16 cellular contexts compared by ENCODE assay signal in the genomic region with DNA sequence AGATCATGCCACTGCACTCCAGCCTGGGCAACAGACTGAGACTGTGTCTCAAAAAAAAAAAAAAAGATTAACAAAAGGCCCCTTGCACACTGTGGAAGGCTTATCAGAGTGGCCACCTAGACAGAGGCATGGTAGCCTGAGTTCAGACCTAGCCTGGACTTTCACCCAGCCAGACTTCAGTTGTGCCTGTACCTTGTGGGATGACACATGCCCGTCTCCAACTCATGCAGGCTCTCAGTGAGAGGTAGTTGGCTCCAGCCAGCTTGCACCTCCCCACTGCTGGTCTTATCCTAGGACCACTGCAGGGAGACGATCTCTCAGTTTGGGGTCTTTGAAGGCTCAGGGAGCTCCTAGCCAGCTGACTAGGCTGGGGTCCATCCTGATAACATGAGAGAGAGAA. TPM values are rescaled to one million over a fixed set of nuclear protein-coding genes. Genes with fewer than 3 reads are reported as not detected.
DNase-seq lines count a peak whose midpoint lies in the region; ATAC-seq, FAIRE-seq and TF ChIP-seq lines count a peak whose summit lies in the region.
"Had no signal": no experiment of that assay in that cellular context is flagged by ENCODE, and none has a peak within 500 bp of the region (broad histone marks: within the 10 kb centered on the region; RNA-seq: fewer than 3 reads in every experiment).

No MANE protein-coding gene starts in this region.

- H3K79me2 ChIP-seq in H9 (ENCODE audit: insufficient read depth, low read length) (peaks cover 57% of the 10 kb centered on the region; the same call in 1 of the 2 replicates), GM12878 (ENCODE audit: control insufficient read depth, insufficient read depth, low read length) (peaks cover 65% of the 10 kb centered on the region)

- H3K4me2 ChIP-seq in H9 (ENCODE audit: insufficient read depth, insufficient read length, low read length): no peak overlapping the region
- peak overlapping the region; percentile 62 for H3K4me2 ChIP-seq in GM12878 (ENCODE audit: control insufficient read depth, insufficient read depth)

- POLR2A ChIA-PET in A673 (lab: Charles Lee; ENCODE audit: low non-redundant PET) (no interaction called here), GM12878 (lab: Charles Lee) (interaction anchor here (0.6 kb wide), 1 partner anchor 142 kb away, joined by 6 read pairs; no protein-coding TSS in a partner anchor)
- POLR2A ChIA-PET in naive thymus-derived CD8-positive, alpha-beta T cell (lab: Charles Lee): interaction anchor here (1.0 to 3.8 kb wide), 4 partner anchors 13 to 52 kb away, joined by 3 to 26 read pairs (median 3); partner anchors contain the start of gene GATAD2A

- no peak overlapping the region for H3K9ac ChIP-seq in H9 (ENCODE audit: extremely low read depth, insufficient read length, low read length)
- H3K9ac ChIP-seq in GM12878 (ENCODE audit: control insufficient read depth, insufficient read depth, low read length): no peak overlapping the region

- no peak overlapping the region for H3K4ac ChIP-seq in H9 (ENCODE audit: low read depth, low read length)

- no peak overlapping the region for H3K56ac ChIP-seq in H9 (ENCODE audit: insufficient read length, low read depth, low read length)

- H3K27me3 ChIP-seq in A673 (replicated peaks; ENCODE audit: insufficient read depth, low read depth, low read length, poor library complexity) (no peaks in the 10 kb centered on the region), H9 (ENCODE audit: insufficient read depth, low read length) (no peaks in the 10 kb centered on the region), GM12878 (replicated peaks in 1 of 2; ENCODE audit: control insufficient read depth in 2 of 2, insufficient read depth in 2 of 2, low read length in 1 of 2) (no peaks in the 10 kb centered on the region)
- H3K27me3 ChIP-seq: BE2C had no signal

- no peak overlapping the region for H3K18ac ChIP-seq in H9 (ENCODE audit: insufficient read length, low read depth, low read length)

- intact Hi-C loops in A673 (cut with micrococcal nuclease; ENCODE audit: unreplicated experiment): no loop called here
- intact Hi-C loops in GM12878 (cut with micrococcal nuclease; ENCODE audit: unreplicated experiment): loop anchor here (5.0 kb wide), 1 partner anchor 50 kb away; the partner anchor contains the start of gene GATAD2A

- no peaks in the 10 kb centered on the region for H3K9me3 Mint-ChIP-seq in H9
- no peaks in the 10 kb centered on the region for H3K9me3 Mint-ChIP-seq in naive thymus-derived CD8-positive, alpha-beta T cell

- H3K79me1 ChIP-seq in H9 (ENCODE audit: insufficient read depth, low read depth, low read length, poor library complexity, severe bottlenecking): peaks cover 1% of the 10 kb centered on the region

- H3K9me3 ChIP-seq in A673 (ENCODE audit: low read depth, low read length, poor library complexity, severe bottlenecking): no peaks in the 10 kb centered on the region
- no peaks in the 10 kb centered on the region for H3K9me3 ChIP-seq in H9 (ENCODE audit: control insufficient read depth, low read depth, low read length)
- H3K9me3 ChIP-seq in GM12878 (replicated peaks; ENCODE audit: control insufficient read depth, insufficient read depth, low read length): no peaks in the 10 kb centered on the region
- H3K9me3 ChIP-seq: BE2C, prostate gland, thoracic aorta had no signal

- H3K23me2 ChIP-seq in H9 (ENCODE audit: insufficient read length, low read depth, low read length, poor library complexity, severe bottlenecking): no peaks in the 10 kb centered on the region

- H3K4me3 ChIP-seq in A673 (ENCODE audit: low read depth, low read length, poor library complexity, severe bottlenecking): no peak overlapping the region
- no peak overlapping the region for H3K4me3 ChIP-seq in GM12878
- H3K4me3 ChIP-seq: prostate gland, thoracic aorta had no signal

- H3K27ac ChIP-seq in A673 (ENCODE audit: low read depth, low read length, poor library complexity, severe bottlenecking): peak overlapping the region; percentile 82
- H3K27ac ChIP-seq in H9 (ENCODE audit: insufficient read length, low read depth, low read length): no peak overlapping the region
- peak overlapping the region; percentile 23 for H3K27ac ChIP-seq in GM12878 (ENCODE audit: control insufficient read depth, insufficient read depth)
- H3K27ac ChIP-seq: prostate gland, thoracic aorta had no signal

- no peak for TF ChIP-seq EP300 in GM12878 (IDR thresholded peaks at IDR 0.05; ENCODE audit: borderline replicate concordance in 1 of 2, control insufficient read depth in 1 of 2, low read depth in 2 of 2, low read length in 2 of 2)

- no peak overlapping the region for H3T11ph ChIP-seq in H9 (ENCODE audit: low read length)

- no peak overlapping the region for H3K14ac ChIP-seq in H9 (ENCODE audit: insufficient read depth, low read length)

- no peak overlapping the region for H2BK12ac ChIP-seq in H9 (ENCODE audit: insufficient read length, low read depth, low read length)

- no peak for TF ChIP-seq RAD21 in GM12878 (IDR thresholded peaks at IDR 0.05; ENCODE audit: insufficient read depth, low read depth, low read length)

- H4K20me1 ChIP-seq in H9 (ENCODE audit: control insufficient read depth, insufficient read depth, insufficient read length) (peaks cover 2% of the 10 kb centered on the region), GM12878 (ENCODE audit: control insufficient read depth, insufficient read depth) (peaks cover 7% of the 10 kb centered on the region)

- WGBS in H9 (ENCODE audit: extremely low coverage, insufficient read length, low lambda C conversion rate): no CpG with 5 or more reads among the region's 2 CpGs
- WGBS in GM12878 (ENCODE audit: insufficient coverage, insufficient replicate concordance, low lambda C conversion rate, missing lambda C conversion rate): 71% methylated on average over 2 of the region's 2 CpGs

- RAD21 ChIA-PET in GM12878 (lab: Charles Lee; ENCODE audit: unreplicated experiment): interaction anchor here (2.1 to 3.1 kb wide), 2 partner anchors 13 to 51 kb away, joined by 5 to 21 read pairs; partner anchors contain the start of gene GATAD2A

- BruUV-seq in A673 (replicated peaks; lab: Mats Ljungman, UMichigan) (no TSS peak), GM12878 (replicated peaks; lab: Mats Ljungman, UMichigan) (no TSS peak)

- no peak overlapping the region for H2AK5ac ChIP-seq in H9 (ENCODE audit: insufficient read length, low read length)

- no peak overlapping the region for H3K4me3 Mint-ChIP-seq in H9
- H3K4me3 Mint-ChIP-seq in naive thymus-derived CD8-positive, alpha-beta T cell: peak overlapping the region in 7 of 10 donors; percentile 86 to 97 (median 91)

- H3K4me1 Mint-ChIP-seq in H9: peaks cover 45 to 48% of the 10 kb centered on the region in 2 experiments
- peaks cover 30 to 82% (median 74%) of the 10 kb centered on the region in 4 donors for H3K4me1 Mint-ChIP-seq in naive thymus-derived CD8-positive, alpha-beta T cell

- FAIRE-seq in GM12878 (lab: Jason Lieb, UNC): no peak
- FAIRE-seq: H1, keratinocyte had no signal

- H2BK5ac ChIP-seq in H9 (ENCODE audit: insufficient read length, low read length): no peak overlapping the region

- H3K36me3 ChIP-seq in A673 (ENCODE audit: insufficient read depth, low read length, poor library complexity, severe bottlenecking): peaks cover 5% of the 10 kb centered on the region
- peaks cover 4 to 11% of the 10 kb centered on the region in 2 experiments; a peak in 2 of 4 replicates for H3K36me3 ChIP-seq in GM12878 (ENCODE audit: control insufficient read depth in 2 of 2, insufficient read depth in 2 of 2, low read length in 1 of 2)
- H3K36me3 ChIP-seq: BE2C, prostate gland, thoracic aorta had no signal

- no peak overlapping the region for H2BK120ac ChIP-seq in H9 (ENCODE audit: low read depth, low read length, poor library complexity, severe bottlenecking)

- no peak for TF ChIP-seq CTCF in A673 (conservative IDR thresholded peaks at IDR 0.05; ENCODE audit: low read depth, low read length)
- TF ChIP-seq CTCF in H9 (conservative IDR thresholded peaks at IDR 0.05): no peak
- TF ChIP-seq CTCF in GM12878 (IDR thresholded peaks at IDR 0.05 in 2 of 3, conservative IDR thresholded peaks at IDR 0.05 in 1 of 3; ENCODE audit: control insufficient read depth in 2 of 3, extremely low read depth in 1 of 3, insufficient read depth in 1 of 3, low read depth in 3 of 3, low read length in 3 of 3): no peak

- no peak overlapping the region for H2BK20ac ChIP-seq in H9 (ENCODE audit: low read depth, low read length, poor library complexity, severe bottlenecking)

- CTCF ChIA-PET in A673 (lab: Charles Lee) (interaction anchor here (0.6 kb wide), 1 partner anchor 44 kb away, joined by 7 read pairs; no protein-coding TSS in a partner anchor), GM12878 (lab: Yijun Ruan, JAX) (interaction anchor here (1.3 to 2.5 kb wide), 2 partner anchors 31 to 33 kb away, joined by 4 to 10 read pairs; no protein-coding TSS in a partner anchor)

- no peak for TF ChIP-seq POLR2A in GM12878 (IDR thresholded peaks at IDR 0.05; ENCODE audit: low read depth, low read length)

- H4K5ac ChIP-seq in H9 (ENCODE audit: insufficient read length, low read depth, low read length): no peak overlapping the region

- no peak overlapping the region for H2AFZ ChIP-seq in H9 (ENCODE audit: low read length)
- no peak overlapping the region for H2AFZ ChIP-seq in GM12878 (ENCODE audit: control insufficient read depth, low read depth, low read length)

- H3K36me3 Mint-ChIP-seq in H9 (ENCODE audit: insufficient read depth in 1 of 3, low read depth in 3 of 3): peaks cover 0 to 4% (median 0%) of the 10 kb centered on the region in 3 experiments; a peak in 2 of 7 replicates
- H3K36me3 Mint-ChIP-seq in naive thymus-derived CD8-positive, alpha-beta T cell: peaks cover 0 to 6% (median 0%) of the 10 kb centered on the region in 3 donors

- peaks cover 50% of the 10 kb centered on the region for H3K4me1 ChIP-seq in A673 (ENCODE audit: insufficient read depth, low read length, poor library complexity, severe bottlenecking)
- peaks cover 16% of the 10 kb centered on the region for H3K4me1 ChIP-seq in H9 (ENCODE audit: insufficient read depth, low read length)
- peaks cover 50% of the 10 kb centered on the region for H3K4me1 ChIP-seq in GM12878 (ENCODE audit: control insufficient read depth, insufficient read depth, low read length)

- H4K8ac ChIP-seq in H9 (replicated peaks; ENCODE audit: insufficient read length, low read depth, low read length): no peak overlapping the region

- H2BK15ac ChIP-seq in H9 (ENCODE audit: low read depth, low read length): no peak overlapping the region

- H3K27me3 Mint-ChIP-seq in H9 (ENCODE audit: low read depth): no peaks in the 10 kb centered on the region; the same call in 1 of the 2 replicates
- no peaks in the 10 kb centered on the region for H3K27me3 Mint-ChIP-seq in naive thymus-derived CD8-positive, alpha-beta T cell

- H3K23ac ChIP-seq in H9 (ENCODE audit: insufficient read length, low read depth, low read length): no peak overlapping the region

- ATAC-seq in GM12878 (no peak), GM21515 (IDR thresholded peaks at IDR 0.05; ENCODE audit: unreplicated experiment) (no peak), GM19397 (IDR thresholded peaks at IDR 0.05; ENCODE audit: unreplicated experiment) (no peak)
- ATAC-seq in naive thymus-derived CD8-positive, alpha-beta T cell: no peak

- peak overlapping the region in 2 of 3 experiments; percentile 54 to 89; a peak in 2 of 7 replicates for H3K27ac Mint-ChIP-seq in H9
- H3K27ac Mint-ChIP-seq in naive thymus-derived CD8-positive, alpha-beta T cell: peak overlapping the region; percentile 93 to 99 (median 98)

- DNase-seq in A673 (ENCODE audit: low spot score): no peak
- DNase-seq in H9: no peak
- no peak for DNase-seq in GM12878 (ENCODE audit: low read depth, low spot score)
- no peak for DNase-seq in naive thymus-derived CD8-positive, alpha-beta T cell
- no peak for DNase-seq in NCI-H1436 (lab: John Stamatoyannopoulos, UW)
- no peak for DNase-seq in SHP77 (lab: John Stamatoyannopoulos, UW)
- DNase-seq: BE2C, cerebellar nuclear complex, KBM-7, T-helper 9 cell had no signal

- in situ Hi-C loops in GM12878 (cut with MboI): no loop called here

- SMC1A ChIA-PET in GM12878 (lab: Charles Lee; ENCODE audit: uncharacterized antibody, unreplicated experiment): interaction anchor here (3.0 kb wide), 1 partner anchor 12 kb away, joined by 21 read pairs; no protein-coding TSS in a partner anchor

- no peak overlapping the region for H4K91ac ChIP-seq in H9 (ENCODE audit: insufficient read length, low read depth, low read length)

RNA-seq across cellular contexts. Expression of gene GATAD2A, which starts 52.2 kb away (rescaled TPM):
- total RNA-seq in A673 (2021) (202 and 218 TPM in 2 replicates), H9 (2021) (189 and 198 TPM in 2 replicates), GM12878 (2014; rRNA removed) (47.1 and 61.8 TPM in 2 replicates), GM12878 (2014; rRNA removed; fragmentation: Illumina TruSeq; extraction: Trizol) (27.4 and 38.4 TPM in 2 replicates), GM12878 (2021) (161 and 173 TPM in 2 replicates)
- total RNA-seq in GM12878 (2013; cell fraction: nucleolus; rRNA removed): 28.7 and 30.1 TPM in 2 replicates
- 15.5 TPM for polyA plus RNA-seq in GM12878 (2011; ENCODE audit: low read depth)
- polyA plus RNA-seq in GM12878 (2011; rRNA removed) (16.9 and 20.1 TPM in 2 replicates), GM12878 (2014; fragmentation: Illumina TruSeq; extraction: Trizol) (8.6 and 28.0 TPM in 2 replicates), GM12878 (2014; fragmentation: Nextera tagmentation; extraction: Ambion mirVana) (1 to 10 TPM; 2.6 to 2.7 TPM), GM12878 (2014; rRNA removed) (60.3 and 70.8 TPM in 2 replicates), GM12878 (2016; fragmentation: Nextera tagmentation; extraction: Ambion mirVana) (10 to 100 TPM; 31.4 to 32.7 TPM)
- 18.7 and 20.9 TPM in 2 replicates for polyA plus RNA-seq in GM12878 (2011; cell fraction: cytosol; rRNA removed)
- 21.5 and 39.0 TPM in 2 replicates for polyA plus RNA-seq in GM12878 (2011; cell fraction: nucleus; rRNA removed)
- 32.1 and 35.4 TPM in 2 replicates for polyA plus RNA-seq in GM12878 (2012)
- polyA minus RNA-seq in GM12878 (2011; rRNA and poly(A)+ RNA removed): 16.8 and 17.2 TPM in 2 replicates
- 29.5 and 34.5 TPM in 2 replicates for polyA minus RNA-seq in GM12878 (2011; cell fraction: cytosol; rRNA and poly(A)+ RNA removed)
- 5.1 and 11.0 TPM in 2 replicates for polyA minus RNA-seq in GM12878 (2011; cell fraction: nucleus; rRNA and poly(A)+ RNA removed)
- 100 to 1,000 TPM; 101 to 107 TPM for total RNA-seq in naive thymus-derived CD8-positive, alpha-beta T cell
- polyA plus RNA-seq in naive thymus-derived CD8-positive, alpha-beta T cell: 10 to 100 TPM; 14.5 to 35.1 (median 20.2) TPM

RNA-seq across cellular contexts. Expression of gene TSSK6, which starts 57.7 kb away (rescaled TPM):
- 2.5 TPM in 2 replicates for total RNA-seq in A673 (2021)
- total RNA-seq in H9 (2021): 2.6 and 2.8 TPM in 2 replicates
- 10.2 and 12.0 TPM in 2 replicates for total RNA-seq in GM12878 (2013; cell fraction: nucleolus; rRNA removed)
- total RNA-seq in GM12878 (2014; rRNA removed): 0.82 and 1.6 TPM in 2 replicates
- 0.49 and 0.55 TPM in 2 replicates for total RNA-seq in GM12878 (2014; rRNA removed; fragmentation: Illumina TruSeq; extraction: Trizol)
- 2.3 and 2.9 TPM in 2 replicates for total RNA-seq in GM12878 (2021)
- polyA plus RNA-seq in GM12878 (2011; ENCODE audit: low read depth): 0.58 TPM
- polyA plus RNA-seq in GM12878 (2011; rRNA removed): 0.76 and 1.5 TPM in 2 replicates
- polyA plus RNA-seq in GM12878 (2011; cell fraction: cytosol; rRNA removed): 3.1 and 4.8 TPM in 2 replicates
- 12.7 and 13.5 TPM in 2 replicates for polyA plus RNA-seq in GM12878 (2011; cell fraction: nucleus; rRNA removed)
- polyA plus RNA-seq in GM12878 (2012): 1.7 and 2.8 TPM in 2 replicates
- polyA plus RNA-seq in GM12878 (2014; fragmentation: Illumina TruSeq; extraction: Trizol): 0.06 TPM in 1 of 2 replicates, not detected in the other
- polyA plus RNA-seq in GM12878 (2014; fragmentation: Nextera tagmentation; extraction: Ambion mirVana): not detected
- 3.6 and 3.7 TPM in 2 replicates for polyA plus RNA-seq in GM12878 (2014; rRNA removed)
- polyA plus RNA-seq in GM12878 (2016; fragmentation: Nextera tagmentation; extraction: Ambion mirVana): under 1 TPM; 0.38 to 0.47 TPM
- 1.7 and 5.9 TPM in 2 replicates for polyA minus RNA-seq in GM12878 (2011; rRNA and poly(A)+ RNA removed)
- 2.1 and 3.7 TPM in 2 replicates for polyA minus RNA-seq in GM12878 (2011; cell fraction: cytosol; rRNA and poly(A)+ RNA removed)
- polyA minus RNA-seq in GM12878 (2011; cell fraction: nucleus; rRNA and poly(A)+ RNA removed): 13.4 and 18.7 TPM in 2 replicates
- 10 to 100 TPM in 1 of 2 experiments, 1 to 10 TPM in 1; 9.3 to 10.8 TPM for total RNA-seq in naive thymus-derived CD8-positive, alpha-beta T cell
- polyA plus RNA-seq in naive thymus-derived CD8-positive, alpha-beta T cell: 1 to 10 TPM in 2 of 3 donors, under 1 TPM in 1; 0.59 to 3.7 (median 3.1) TPM

RNA-seq across cellular contexts. Expression of gene NDUFA13, which starts 58.3 kb away (rescaled TPM):
- total RNA-seq in A673 (2021): 421 and 431 TPM in 2 replicates
- 489 and 509 TPM in 2 replicates for total RNA-seq in H9 (2021)
- 144 and 157 TPM in 2 replicates for total RNA-seq in GM12878 (2013; cell fraction: nucleolus; rRNA removed)
- 263 and 284 TPM in 2 replicates for total RNA-seq in GM12878 (2014; rRNA removed)
- total RNA-seq in GM12878 (2014; rRNA removed; fragmentation: Illumina TruSeq; extraction: Trizol): 303 and 329 TPM in 2 replicates
- total RNA-seq in GM12878 (2021): 462 and 473 TPM in 2 replicates
- 1,149 TPM for polyA plus RNA-seq in GM12878 (2011; ENCODE audit: low read depth)
- polyA plus RNA-seq in GM12878 (2011; rRNA removed): 282 and 475 TPM in 2 replicates
- 834 and 1,057 TPM in 2 replicates for polyA plus RNA-seq in GM12878 (2011; cell fraction: cytosol; rRNA removed)
- 373 and 417 TPM in 2 replicates for polyA plus RNA-seq in GM12878 (2011; cell fraction: nucleus; rRNA removed)
- polyA plus RNA-seq in GM12878 (2012): 244 and 350 TPM in 2 replicates
- 53.4 and 224 TPM in 2 replicates for polyA plus RNA-seq in GM12878 (2014; fragmentation: Illumina TruSeq; extraction: Trizol)
- 100 to 1,000 TPM; 232 to 449 TPM for polyA plus RNA-seq in GM12878 (2014; fragmentation: Nextera tagmentation; extraction: Ambion mirVana)
- 528 and 564 TPM in 2 replicates for polyA plus RNA-seq in GM12878 (2014; rRNA removed)
- polyA plus RNA-seq in GM12878 (2016; fragmentation: Nextera tagmentation; extraction: Ambion mirVana): 100 to 1,000 TPM; 566 to 586 TPM
- polyA minus RNA-seq in GM12878 (2011; rRNA and poly(A)+ RNA removed): 117 and 160 TPM in 2 replicates
- polyA minus RNA-seq in GM12878 (2011; cell fraction: cytosol; rRNA and poly(A)+ RNA removed): 69.2 and 95.4 TPM in 2 replicates
- polyA minus RNA-seq in GM12878 (2011; cell fraction: nucleus; rRNA and poly(A)+ RNA removed): 44.1 and 69.0 TPM in 2 replicates
- 100 to 1,000 TPM; 177 to 180 TPM for total RNA-seq in naive thymus-derived CD8-positive, alpha-beta T cell
- 100 to 1,000 TPM; 329 to 360 (median 338) TPM for polyA plus RNA-seq in naive thymus-derived CD8-positive, alpha-beta T cell

Comparison
In these comparisons a context has a peak if more than half of its experiments do, and no peak if none do; other contexts are left out.
1. H3K4me3 Mint-ChIP-seq: peak in naive thymus-derived CD8-positive, alpha-beta T cell (7 of 10); none in H9 (0 of 2).